In the genomic region with DNA sequence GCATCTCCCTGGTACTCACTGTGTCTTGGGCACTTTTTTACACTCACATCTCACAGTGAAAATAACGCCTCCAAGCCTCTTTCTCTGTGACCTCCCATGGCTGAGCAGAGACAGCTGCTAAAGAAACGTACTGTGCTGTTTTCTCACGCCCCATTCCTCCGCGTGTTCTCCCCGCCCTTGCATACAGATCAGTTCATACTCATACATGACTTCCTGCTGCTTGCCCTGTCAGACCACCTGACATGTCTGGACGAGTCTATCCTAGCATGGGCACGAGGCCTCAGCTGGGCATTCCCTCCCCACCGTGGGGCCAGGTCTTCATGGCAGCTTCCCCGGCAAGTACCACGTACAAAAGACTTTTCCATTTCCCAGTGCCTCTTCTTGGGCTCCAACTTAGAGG, we compare ENCODE assay signal across 12 cellular contexts. TPM values are rescaled to one million over a fixed set of nuclear protein-coding genes. Genes with fewer than 3 reads are reported as not detected.
A peak's percentile ranks its signal among the peaks of the same experiment; 100 is the strongest.
DNase-seq lines count a peak whose midpoint lies in the region; ATAC-seq lines count a peak whose summit lies in the region.
"Had no signal": no experiment of that assay in that cellular context is flagged by ENCODE, and none has a peak within 500 bp of the region (broad histone marks: within the 10 kb centered on the region; RNA-seq: fewer than 3 reads in every experiment).

No MANE protein-coding gene starts in this region.

- DNase-seq in activated naive CD4-positive, alpha-beta T cell treated with anti-CD3 and anti-CD28 coated beads for 36 hours: peak; percentile 16
- no peak for DNase-seq in activated naive CD4-positive, alpha-beta T cell treated with Interleukin-2 at 50 U/mL for 16 hours
- DNase-seq in activated T-helper 1 cell treated with anti-CD3 and anti-CD28 coated beads, Interleukin-12 subunit alpha, Interleukin-12 subunit beta, Interleukin-2, Interleukin-4 antibody, amounts not matched to agents 30 ng/mL and 10 ng/mL and 1 ng/mL, durations not matched to agents 14 hours and 24 hours and 36 hours (ENCODE audit: low spot score): no peak
- no peak for DNase-seq in stimulated activated naive B cell treated with anti-CD40 and anti-IgM and Interleukin-4, amounts not matched to agents 10 μg/mL and 1 μg/mL and 100 μg/mL, for 72 hours
- DNase-seq in RKO (ENCODE audit: low spot score): no peak
- no peak for DNase-seq in COLO668 (lab: John Stamatoyannopoulos, UW; ENCODE audit: unreplicated experiment)
- DNase-seq: kidney, NCI-H1417 treated with DMSO at 0.1 percent for 48 hours, T1000 had no signal

- H3K4me1 Mint-ChIP-seq in activated naive CD4-positive, alpha-beta T cell treated with anti-CD3 and anti-CD28 coated beads for 36 hours (ENCODE audit: low read depth): peaks cover 17% of the 10 kb centered on the region
- H3K4me1 Mint-ChIP-seq in activated T-helper 1 cell treated with anti-CD3 and anti-CD28 coated beads, Interleukin-12 subunit alpha, Interleukin-12 subunit beta, Interleukin-2, Interleukin-4 antibody, amounts not matched to agents 30 ng/mL and 10 ng/mL and 1 ng/mL, durations not matched to agents 14 hours and 24 hours and 36 hours (ENCODE audit: low read depth): peaks cover 26% of the 10 kb centered on the region
- H3K4me1 Mint-ChIP-seq in stimulated activated naive B cell treated with anti-CD40 and anti-IgM and Interleukin-4, amounts not matched to agents 10 μg/mL and 1 μg/mL and 100 μg/mL, for 72 hours: peaks cover 6 to 9% of the 10 kb centered on the region in 2 donors

- peak; percentile 50 for ATAC-seq in HG02623 (IDR thresholded peaks at IDR 0.05; ENCODE audit: unreplicated experiment)
- peak; percentile 15 to 54 for ATAC-seq in stimulated activated naive B cell treated with anti-CD40 and anti-IgM and Interleukin-4, amounts not matched to agents 10 μg/mL and 1 μg/mL and 100 μg/mL, for 72 hours (replicated peaks)
- ATAC-seq in HG02763 (IDR thresholded peaks at IDR 0.05; ENCODE audit: unreplicated experiment): no peak

- peak overlapping the region; percentile 4 for H3K27ac Mint-ChIP-seq in activated naive CD4-positive, alpha-beta T cell treated with anti-CD3 and anti-CD28 coated beads for 36 hours
- peak overlapping the region; percentile 10 for H3K27ac Mint-ChIP-seq in activated T-helper 1 cell treated with anti-CD3 and anti-CD28 coated beads, Interleukin-12 subunit alpha, Interleukin-12 subunit beta, Interleukin-2, Interleukin-4 antibody, amounts not matched to agents 30 ng/mL and 10 ng/mL and 1 ng/mL, durations not matched to agents 14 hours and 24 hours and 36 hours
- peak overlapping the region; percentile 38 for H3K27ac Mint-ChIP-seq in stimulated activated naive B cell treated with anti-CD40 and anti-IgM and Interleukin-4, amounts not matched to agents 10 μg/mL and 1 μg/mL and 100 μg/mL, for 72 hours

- intact Hi-C loops in activated naive CD4-positive, alpha-beta T cell treated with anti-CD3 and anti-CD28 coated beads for 36 hours (cut with micrococcal nuclease): no loop called here
- intact Hi-C loops in activated T-helper 1 cell treated with anti-CD3 and anti-CD28 coated beads, Interleukin-12 subunit alpha, Interleukin-12 subunit beta, Interleukin-2, Interleukin-4 antibody, amounts not matched to agents 30 ng/mL and 10 ng/mL and 1 ng/mL, durations not matched to agents 14 hours and 24 hours and 36 hours (cut with micrococcal nuclease): loop anchor here (5.0 to 10.0 kb wide), 2 partner anchors 112 to 299 kb away; no protein-coding TSS in a partner anchor

- H3K27me3 Mint-ChIP-seq in activated naive CD4-positive, alpha-beta T cell treated with anti-CD3 and anti-CD28 coated beads for 36 hours (ENCODE audit: low read depth): no peaks in the 10 kb centered on the region
- H3K27me3 Mint-ChIP-seq in activated T-helper 1 cell treated with anti-CD3 and anti-CD28 coated beads, Interleukin-12 subunit alpha, Interleukin-12 subunit beta, Interleukin-2, Interleukin-4 antibody, amounts not matched to agents 30 ng/mL and 10 ng/mL and 1 ng/mL, durations not matched to agents 14 hours and 24 hours and 36 hours (ENCODE audit: insufficient read depth): peaks cover 2% of the 10 kb centered on the region
- H3K27me3 Mint-ChIP-seq in stimulated activated naive B cell treated with anti-CD40 and anti-IgM and Interleukin-4, amounts not matched to agents 10 μg/mL and 1 μg/mL and 100 μg/mL, for 72 hours: no peaks in the 10 kb centered on the region

- H3K36me3 Mint-ChIP-seq in activated naive CD4-positive, alpha-beta T cell treated with anti-CD3 and anti-CD28 coated beads for 36 hours (ENCODE audit: low read depth): no peaks in the 10 kb centered on the region
- H3K36me3 Mint-ChIP-seq in activated T-helper 1 cell treated with anti-CD3 and anti-CD28 coated beads, Interleukin-12 subunit alpha, Interleukin-12 subunit beta, Interleukin-2, Interleukin-4 antibody, amounts not matched to agents 30 ng/mL and 10 ng/mL and 1 ng/mL, durations not matched to agents 14 hours and 24 hours and 36 hours (ENCODE audit: low read depth): peaks cover 11% of the 10 kb centered on the region
- peaks cover 10 to 19% of the 10 kb centered on the region in 2 donors for H3K36me3 Mint-ChIP-seq in stimulated activated naive B cell treated with anti-CD40 and anti-IgM and Interleukin-4, amounts not matched to agents 10 μg/mL and 1 μg/mL and 100 μg/mL, for 72 hours
- H3K36me3 Mint-ChIP-seq: brain had no signal

- CTCF ChIA-PET in activated naive CD4-positive, alpha-beta T cell treated with anti-CD3 and anti-CD28 coated beads for 36 hours (lab: Charles Lee): interaction anchor here (0.7 kb wide), 1 partner anchor 65 kb away, joined by 4 read pairs; no protein-coding TSS in a partner anchor

- peaks cover 15% of the 10 kb centered on the region for H3K9me3 Mint-ChIP-seq in activated naive CD4-positive, alpha-beta T cell treated with anti-CD3 and anti-CD28 coated beads for 36 hours
- peaks cover 21% of the 10 kb centered on the region for H3K9me3 Mint-ChIP-seq in activated T-helper 1 cell treated with anti-CD3 and anti-CD28 coated beads, Interleukin-12 subunit alpha, Interleukin-12 subunit beta, Interleukin-2, Interleukin-4 antibody, amounts not matched to agents 30 ng/mL and 10 ng/mL and 1 ng/mL, durations not matched to agents 14 hours and 24 hours and 36 hours
- peaks cover 11 to 13% of the 10 kb centered on the region in 2 donors for H3K9me3 Mint-ChIP-seq in stimulated activated naive B cell treated with anti-CD40 and anti-IgM and Interleukin-4, amounts not matched to agents 10 μg/mL and 1 μg/mL and 100 μg/mL, for 72 hours

- no peak overlapping the region for H3K4me3 Mint-ChIP-seq in activated naive CD4-positive, alpha-beta T cell treated with anti-CD3 and anti-CD28 coated beads for 36 hours
- H3K4me3 Mint-ChIP-seq in activated T-helper 1 cell treated with anti-CD3 and anti-CD28 coated beads, Interleukin-12 subunit alpha, Interleukin-12 subunit beta, Interleukin-2, Interleukin-4 antibody, amounts not matched to agents 30 ng/mL and 10 ng/mL and 1 ng/mL, durations not matched to agents 14 hours and 24 hours and 36 hours: no peak overlapping the region
- H3K4me3 Mint-ChIP-seq in stimulated activated naive B cell treated with anti-CD40 and anti-IgM and Interleukin-4, amounts not matched to agents 10 μg/mL and 1 μg/mL and 100 μg/mL, for 72 hours: no peak overlapping the region
- H3K4me3 Mint-ChIP-seq: brain had no signal

RNA-seq across cellular contexts. Expression of gene IL1A, which starts 21.2 kb away (rescaled TPM):
- total RNA-seq in activated naive CD4-positive, alpha-beta T cell treated with anti-CD3 and anti-CD28 coated beads for 36 hours: under 1 TPM; 0.17 to 0.29 TPM
- 7.5 and 7.8 TPM in 2 replicates for total RNA-seq in activated T-helper 1 cell treated with anti-CD3 and anti-CD28 coated beads, Interleukin-12 subunit alpha, Interleukin-12 subunit beta, Interleukin-2, Interleukin-4 antibody, amounts not matched to agents 30 ng/mL and 10 ng/mL and 1 ng/mL, durations not matched to agents 14 hours and 24 hours and 36 hours

RNA-seq across cellular contexts. Expression of gene IL1B, which starts 31.0 kb away (rescaled TPM):
- not detected for total RNA-seq in activated naive CD4-positive, alpha-beta T cell treated with anti-CD3 and anti-CD28 coated beads for 36 hours
- 0.23 and 0.44 TPM in 2 replicates for total RNA-seq in activated T-helper 1 cell treated with anti-CD3 and anti-CD28 coated beads, Interleukin-12 subunit alpha, Interleukin-12 subunit beta, Interleukin-2, Interleukin-4 antibody, amounts not matched to agents 30 ng/mL and 10 ng/mL and 1 ng/mL, durations not matched to agents 14 hours and 24 hours and 36 hours

RNA-seq across cellular contexts. Expression of gene CKAP2L, which starts 41.1 kb away (rescaled TPM):
- 10 to 100 TPM; 49.2 to 50.8 TPM for total RNA-seq in activated naive CD4-positive, alpha-beta T cell treated with anti-CD3 and anti-CD28 coated beads for 36 hours
- 20.9 and 21.2 TPM in 2 replicates for total RNA-seq in activated T-helper 1 cell treated with anti-CD3 and anti-CD28 coated beads, Interleukin-12 subunit alpha, Interleukin-12 subunit beta, Interleukin-2, Interleukin-4 antibody, amounts not matched to agents 30 ng/mL and 10 ng/mL and 1 ng/mL, durations not matched to agents 14 hours and 24 hours and 36 hours
